ENCODE assay signal across 23 cellular contexts in the genomic region with DNA sequence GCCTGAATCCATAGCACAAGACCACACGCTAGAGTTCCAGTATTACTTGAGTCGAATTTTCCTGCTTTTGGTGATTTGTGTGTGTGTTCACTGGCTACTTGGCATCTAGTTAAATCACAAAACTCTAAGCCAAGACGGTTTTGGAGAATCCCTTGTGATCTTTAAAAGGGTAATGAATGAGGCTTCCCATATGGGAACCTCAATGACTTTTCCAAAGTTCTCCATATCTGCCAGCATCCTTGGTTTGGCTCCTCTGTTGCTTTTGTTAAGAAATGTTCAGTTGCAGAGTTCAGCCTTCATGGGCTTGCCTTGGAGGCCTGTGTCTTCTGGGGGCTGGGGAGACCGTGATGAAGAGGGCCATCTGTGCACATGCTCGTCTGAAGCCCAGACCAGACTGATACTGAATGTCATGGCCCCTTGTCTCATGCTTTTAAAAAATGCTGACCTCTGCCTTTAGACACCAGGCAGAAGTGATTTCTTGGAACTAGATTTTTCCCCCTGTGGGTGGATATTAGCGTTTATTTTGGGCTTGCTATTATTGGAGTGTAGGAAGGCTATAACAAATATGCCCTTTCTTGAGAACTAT.
DNase-seq lines count a peak whose midpoint lies in the region; ATAC-seq, FAIRE-seq and TF ChIP-seq lines count a peak whose summit lies in the region.
"Had no signal": no experiment of that assay in that cellular context is flagged by ENCODE, and none has a peak within 500 bp of the region (broad histone marks: within the 10 kb centered on the region; RNA-seq: fewer than 3 reads in every experiment).

No MANE protein-coding gene starts in this region.

- H3K27me3 Mint-ChIP-seq in chondrocyte (ENCODE audit: low read depth) (no peaks in the 10 kb centered on the region), osteocyte (ENCODE audit: unreplicated experiment) (no peaks in the 10 kb centered on the region)
- H3K27me3 Mint-ChIP-seq in effector memory CD8-positive, alpha-beta T cell = peaks cover 0 to 22% of the 10 kb centered on the region in 2 donors
- H3K27me3 Mint-ChIP-seq: activated B cell treated with CpG ODN at 0.5 μM for 24 hours had no signal

- H3K4me3 Mint-ChIP-seq in chondrocyte (ENCODE audit: unreplicated experiment) = no peak overlapping the region
- no peak overlapping the region for H3K4me3 Mint-ChIP-seq in osteocyte (ENCODE audit: unreplicated experiment)
- no peak overlapping the region for H3K4me3 Mint-ChIP-seq in effector memory CD8-positive, alpha-beta T cell
- H3K4me3 Mint-ChIP-seq: activated B cell treated with CpG ODN at 0.5 μM for 24 hours; activated naive CD8-positive, alpha-beta T cell; activated T-cell treated with anti-CD3 and anti-CD28 coated beads, Interleukin-2, amount 50 U/mL, for 72 hours had no signal

- TF ChIP-seq RAD21 in A549 (conservative IDR thresholded peaks at IDR 0.05 in 1 of 2, IDR thresholded peaks at IDR 0.05 in 1 of 2) = no peak

- no peak for TF ChIP-seq POLR2A in A549 (IDR thresholded peaks at IDR 0.05; ENCODE audit: low read length)

- H3K4me1 Mint-ChIP-seq in chondrocyte (ENCODE audit: low read depth) = peaks cover 97% of the 10 kb centered on the region
- peaks cover 59% of the 10 kb centered on the region for H3K4me1 Mint-ChIP-seq in osteocyte (ENCODE audit: unreplicated experiment)
- H3K4me1 Mint-ChIP-seq in effector memory CD8-positive, alpha-beta T cell (ENCODE audit: low read depth in 2 of 2) = no peaks in the 10 kb centered on the region

- H3K4me1 ChIP-seq in A549 = peaks cover 65% of the 10 kb centered on the region

- FAIRE-seq in A549 (lab: Jason Lieb, UNC) = no peak
- FAIRE-seq: A204.1, bronchial epithelial cell, G401.6, small intestine had no signal

- no peak for DNase-seq in A549 (ENCODE audit: low read depth in 1 of 2, low spot score in 1 of 2)
- DNase-seq in chondrocyte (ENCODE audit: low spot score) = no peak
- DNase-seq in left kidney (ENCODE audit: low read depth, low spot score) = peak; percentile 67
- no peak for DNase-seq in osteocyte (ENCODE audit: extremely low spot score, unreplicated experiment)
- no peak for DNase-seq in T-helper 2 cell
- no peak for DNase-seq in effector memory CD8-positive, alpha-beta T cell
- no peak for DNase-seq in hypothalamus (lab: John Stamatoyannopoulos, UW)
- DNase-seq: activated B cell treated with CpG ODN at 0.5 μM for 24 hours; activated T-cell treated with anti-CD3 and anti-CD28 coated beads, Interleukin-2, amount 50 U/mL, for 72 hours; KBM-7; NCI-H2081 treated with DMSO at 0.1 percent for 48 hours; NCI-H524; nucleus accumbens; small intestine; stimulated activated CD4-positive, alpha-beta T cell treated with anti-CD3 and anti-CD28 coated beads, Interleukin-4, amount 100 ng/mL, for 4 hours; substantia nigra had no signal

- TF ChIP-seq CTCF in A549 (IDR thresholded peaks at IDR 0.05) (no peak), chondrocyte (IDR thresholded peaks at IDR 0.05) (no peak), osteocyte (IDR thresholded peaks at IDR 0.05) (no peak)

- H3K27ac Mint-ChIP-seq in chondrocyte (ENCODE audit: unreplicated experiment) = peak overlapping the region; percentile 71
- H3K27ac Mint-ChIP-seq in osteocyte (ENCODE audit: unreplicated experiment) = peak overlapping the region; percentile 17
- H3K27ac Mint-ChIP-seq in effector memory CD8-positive, alpha-beta T cell = no peak overlapping the region
- H3K27ac Mint-ChIP-seq: activated B cell treated with CpG ODN at 0.5 μM for 24 hours; activated naive CD8-positive, alpha-beta T cell; activated T-cell treated with anti-CD3 and anti-CD28 coated beads, Interleukin-2, amount 50 U/mL, for 72 hours had no signal

- H3K9me3 Mint-ChIP-seq in chondrocyte (ENCODE audit: low read depth) (peaks cover 5% of the 10 kb centered on the region), osteocyte (ENCODE audit: unreplicated experiment) (no peaks in the 10 kb centered on the region)
- H3K9me3 Mint-ChIP-seq in effector memory CD8-positive, alpha-beta T cell = peaks cover 0 to 6% of the 10 kb centered on the region in 2 donors
- H3K9me3 Mint-ChIP-seq: activated B cell treated with CpG ODN at 0.5 μM for 24 hours; activated T-cell treated with anti-CD3 and anti-CD28 coated beads, Interleukin-2, amount 50 U/mL, for 72 hours had no signal

- H3K4me3 ChIP-seq in A549 = no peak overlapping the region
- H3K4me3 ChIP-seq: BLaER1 treated with 17β-estradiol and CSF1 and Interleukin-3, amounts not matched to agents 10 nM and 100 nM; esophagus muscularis mucosa had no signal

- H3K36me3 Mint-ChIP-seq in chondrocyte (ENCODE audit: low read depth) = peaks cover 5% of the 10 kb centered on the region
- H3K36me3 Mint-ChIP-seq in osteocyte (ENCODE audit: unreplicated experiment) = peaks cover 10% of the 10 kb centered on the region
- H3K36me3 Mint-ChIP-seq in effector memory CD8-positive, alpha-beta T cell (ENCODE audit: insufficient read depth) = no peaks in the 10 kb centered on the region
- H3K36me3 Mint-ChIP-seq: activated naive CD8-positive, alpha-beta T cell had no signal

- POLR2A ChIA-PET in A549 (lab: Yijun Ruan, JAX) = no interaction called here

- 0 out of 6 replicates have a peak overlapping the region, but pooled peaks of 1 of the 2 experiments have one; percentile 31 for H3K27ac ChIP-seq in A549

- 91% methylated on average over 6 of the region's 6 CpGs for WGBS in A549 (ENCODE audit: missing lambda C conversion rate)

- ATAC-seq in A549 (no peak), HG03342 (IDR thresholded peaks at IDR 0.05; ENCODE audit: unreplicated experiment) (no peak)
- ATAC-seq in effector memory CD8-positive, alpha-beta T cell (replicated peaks) = no peak
- ATAC-seq: activated T-cell treated with anti-CD3 and anti-CD28 coated beads, Interleukin-2, amount 50 U/mL, for 72 hours had no signal

- no peak overlapping the region for H3K4me2 ChIP-seq in A549

- CTCF ChIA-PET in A549 (lab: Yijun Ruan, JAX) = interaction anchor here (0.9 kb wide), 1 partner anchor 155 kb away, joined by 3 read pairs; no protein-coding TSS in a partner anchor

- no peak for TF ChIP-seq EP300 in A549 (IDR thresholded peaks at IDR 0.05)

- no peaks in the 10 kb centered on the region for H3K9me3 ChIP-seq in A549
- H3K9me3 ChIP-seq: esophagus muscularis mucosa had no signal

TF ChIP-seq in A549, 52 proteins besides CTCF, POLR2A, EP300 and RAD21:
- TF ChIP-seq MAFK (IDR thresholded peaks at IDR 0.05; ENCODE audit: partially characterized antibody) = peak; percentile 65
- TF ChIP-seq, protein P1, sequence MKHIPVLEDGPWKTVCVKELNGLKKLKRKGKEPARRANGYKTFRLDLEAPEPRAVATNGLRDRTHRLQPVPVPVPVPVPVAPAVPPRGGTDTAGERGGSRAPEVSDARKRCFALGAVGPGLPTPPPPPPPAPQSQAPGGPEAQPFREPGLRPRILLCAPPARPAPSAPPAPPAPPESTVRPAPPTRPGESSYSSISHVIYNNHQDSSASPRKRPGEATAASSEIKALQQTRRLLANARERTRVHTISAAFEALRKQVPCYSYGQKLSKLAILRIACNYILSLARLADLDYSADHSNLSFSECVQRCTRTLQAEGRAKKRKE (CRISPR knock-in tag; IDR thresholded peaks at IDR 0.05; ENCODE audit: low read depth) = no peak

Comparison
In these comparisons a context has a peak if more than half of its experiments do, and no peak if none do; other contexts are left out.
1. H3K27ac Mint-ChIP-seq: peak in chondrocyte (single experiment) and osteocyte (single experiment); none in effector memory CD8-positive, alpha-beta T cell (0 of 2).